ENCODE assay signal across 7 cellular contexts in the genomic region with DNA sequence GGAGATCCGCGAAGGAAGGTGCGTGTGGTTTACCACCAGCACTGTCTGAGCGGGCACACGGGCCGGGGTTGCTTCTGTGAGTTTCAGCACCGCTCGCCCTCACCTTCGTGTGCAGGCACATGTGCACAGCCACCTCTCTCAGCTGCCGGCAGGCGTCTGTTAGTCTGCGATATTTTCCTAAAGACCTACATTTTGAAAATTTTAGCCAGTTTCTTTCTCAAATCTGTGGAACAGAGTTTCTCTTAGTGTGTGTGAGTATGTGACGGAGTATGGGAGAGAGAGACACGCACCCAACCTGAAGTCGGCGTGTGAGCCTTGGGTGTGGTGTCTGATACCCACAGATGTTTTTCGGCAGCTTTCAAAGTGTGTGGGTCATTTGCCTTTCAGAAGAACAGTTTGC. TPM values are rescaled to one million over a fixed set of nuclear protein-coding genes. Genes with fewer than 3 reads are reported as not detected.
DNase-seq lines count a peak whose midpoint lies in the region; ATAC-seq, FAIRE-seq and TF ChIP-seq lines count a peak whose summit lies in the region.
"Not testable (repeated sequence)": the region's sequence is repeated elsewhere in the genome, so short reads cannot be mapped to it uniquely, and the experiment has no call there.
"Had no signal": no experiment of that assay in that cellular context is flagged by ENCODE, and none has a peak within 500 bp of the region (broad histone marks: within the 10 kb centered on the region; RNA-seq: fewer than 3 reads in every experiment).

No MANE protein-coding gene starts in this region.

- H3K27ac Mint-ChIP-seq in CD8-positive, alpha-beta T cell; activated T-helper 17 cell treated with anti-CD3 and anti-CD28 coated beads, Interleukin-2, amount 50 U/mL, for 72 hours; effector memory CD8-positive, alpha-beta T cell: not testable (repeated sequence)

- peak; percentile 9 for FAIRE-seq in urothelium cell line (lab: Jason Lieb, UNC)

- POLR2A ChIA-PET in CD8-positive, alpha-beta T cell (lab: Charles Lee) = not testable (repeated sequence)

- DNase-seq in CD8-positive, alpha-beta T cell; effector memory CD8-positive, alpha-beta T cell; sciatic nerve (ENCODE audit: low spot score); urothelium cell line (ENCODE audit: low spot score): not testable (repeated sequence)
- DNase-seq in cardiac septum (ENCODE audit: low spot score) = peak; percentile 56

- not testable (repeated sequence) for H3K4me3 Mint-ChIP-seq in CD8-positive, alpha-beta T cell; activated T-helper 17 cell treated with anti-CD3 and anti-CD28 coated beads, Interleukin-2, amount 50 U/mL, for 72 hours; effector memory CD8-positive, alpha-beta T cell

- CTCF ChIA-PET in CD8-positive, alpha-beta T cell (lab: Charles Lee) = not testable (repeated sequence)

- H3K4me3 ChIP-seq in CD8-positive, alpha-beta T cell (ENCODE audit: low read depth, low read length) = not testable (repeated sequence)

- not testable (repeated sequence) for H3K4me1 ChIP-seq in CD8-positive, alpha-beta T cell (ENCODE audit: insufficient read depth, low read length)

- not testable (repeated sequence) for H3K4me1 Mint-ChIP-seq in CD8-positive, alpha-beta T cell (ENCODE audit: low read depth); activated T-helper 17 cell treated with anti-CD3 and anti-CD28 coated beads, Interleukin-2, amount 50 U/mL, for 72 hours; effector memory CD8-positive, alpha-beta T cell (ENCODE audit: low read depth in 2 of 2)

- H3K27ac ChIP-seq in CD8-positive, alpha-beta T cell (ENCODE audit: low read depth, low read length) = not testable (repeated sequence)

- not testable (repeated sequence) for H3K9me3 Mint-ChIP-seq in CD8-positive, alpha-beta T cell; activated T-helper 17 cell treated with anti-CD3 and anti-CD28 coated beads, Interleukin-2, amount 50 U/mL, for 72 hours; effector memory CD8-positive, alpha-beta T cell

- H3K27me3 Mint-ChIP-seq in CD8-positive, alpha-beta T cell (ENCODE audit: low read depth); activated T-helper 17 cell treated with anti-CD3 and anti-CD28 coated beads, Interleukin-2, amount 50 U/mL, for 72 hours; effector memory CD8-positive, alpha-beta T cell: not testable (repeated sequence)

- ATAC-seq in CD8-positive, alpha-beta T cell = peak; percentile 20
- ATAC-seq in activated T-helper 17 cell treated with anti-CD3 and anti-CD28 coated beads, Interleukin-2, amount 50 U/mL, for 72 hours (replicated peaks) = peak; percentile 36
- peak; percentile 37 for ATAC-seq in effector memory CD8-positive, alpha-beta T cell (replicated peaks)
- ATAC-seq in sciatic nerve = peak; percentile 16

- intact Hi-C loops in CD8-positive, alpha-beta T cell (cut with DNase I, micrococcal nuclease) = loop anchor here in 1 of 2 experiments (10.0 kb wide), 1 partner anchor 304 kb away; no protein-coding TSS in a partner anchor
- intact Hi-C loops in cardiac septum (cut with DNase I) = loop anchor here (10.0 kb wide), 1 partner anchor 304 kb away; no protein-coding TSS in a partner anchor
- intact Hi-C loops in sciatic nerve (cut with DNase I) = not testable (repeated sequence)

- peaks cover 51% of the 10 kb centered on the region for H3K36me3 Mint-ChIP-seq in CD8-positive, alpha-beta T cell
- peaks cover 84% of the 10 kb centered on the region for H3K36me3 Mint-ChIP-seq in activated T-helper 17 cell treated with anti-CD3 and anti-CD28 coated beads, Interleukin-2, amount 50 U/mL, for 72 hours (ENCODE audit: low read depth)
- peaks cover 77% of the 10 kb centered on the region for H3K36me3 Mint-ChIP-seq in effector memory CD8-positive, alpha-beta T cell (ENCODE audit: insufficient read depth)

- H3K36me3 ChIP-seq in CD8-positive, alpha-beta T cell (ENCODE audit: insufficient read depth, low read length) = not testable (repeated sequence)

- not testable (repeated sequence) for TF ChIP-seq CTCF in CD8-positive, alpha-beta T cell (IDR thresholded peaks at IDR 0.05)

- not testable (repeated sequence) for H3K27me3 ChIP-seq in CD8-positive, alpha-beta T cell (ENCODE audit: insufficient read depth, low read length)

- not testable (repeated sequence) for H3K9me3 ChIP-seq in CD8-positive, alpha-beta T cell (ENCODE audit: low read length)

RNA-seq across cellular contexts. Expression of gene MUC20, which starts 49.5 kb away (rescaled TPM):
- total RNA-seq in CD8-positive, alpha-beta T cell = 1 to 10 TPM; 1.6 to 1.7 TPM
- 10 to 100 TPM in 1 of 2 donors, 1 to 10 TPM in 1; 3.8 to 14.4 TPM for total RNA-seq in activated T-helper 17 cell treated with anti-CD3 and anti-CD28 coated beads, Interleukin-2, amount 50 U/mL, for 72 hours
- 6.5 TPM for total RNA-seq in cardiac septum
- total RNA-seq in sciatic nerve = 28.7 TPM
- total RNA-seq: Daoy had no signal
